24 cellular contexts compared by ENCODE assay signal in the genomic region with DNA sequence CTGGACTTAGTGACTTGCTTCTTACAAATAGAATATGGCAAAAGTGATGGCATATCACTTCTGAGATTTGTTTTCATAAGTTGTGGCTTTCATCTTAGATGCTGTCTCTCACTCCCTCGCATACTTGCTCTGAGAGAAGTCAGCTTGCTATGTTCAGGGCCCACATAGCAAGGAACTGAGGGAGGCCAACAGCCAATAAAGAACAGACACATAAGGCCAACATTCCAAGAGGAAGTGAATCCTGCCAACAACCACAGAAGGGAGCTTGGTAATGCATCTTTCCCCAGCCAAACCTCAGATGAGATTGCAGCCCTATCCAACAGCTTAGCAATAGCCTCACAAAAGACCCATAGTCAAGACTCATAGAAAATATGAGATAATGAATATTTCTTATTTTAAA.
"Had no signal": no experiment of that assay in that cellular context is flagged by ENCODE, and none has a peak within 500 bp of the region (broad histone marks: within the 10 kb centered on the region; RNA-seq: fewer than 3 reads in every experiment).

No MANE protein-coding gene starts in this region.

- H3K36me3 ChIP-seq: esophagus muscularis mucosa, gastroesophageal sphincter, right atrium auricular region, SJSA1, transverse colon had no signal

- H3K27ac ChIP-seq: body of pancreas, esophagus muscularis mucosa, gastroesophageal sphincter, right atrium auricular region, SJSA1, skin epidermis, transverse colon had no signal

- ATAC-seq: activated naive CD8-positive, alpha-beta T cell treated with anti-CD3 and anti-CD28 coated beads, Interleukin-2, amount 50 U/mL, for 24 hours; activated T-helper 17 cell treated with anti-CD3 and anti-CD28 coated beads, Interleukin-2, amount 50 U/mL, for 72 hours; body of pancreas; gastroesophageal sphincter; left lobe of liver; natural killer cell; stimulated activated naive B cell treated with anti-CD40 and anti-IgM and Interleukin-4, amounts not matched to agents 10 μg/mL and 1 μg/mL and 100 μg/mL, for 72 hours had no signal

- DNase-seq: activated CD4-positive, alpha-beta T cell treated with anti-CD3 and anti-CD28 coated beads, Interleukin-2, amount 50 U/mL, for 1 hour; activated naive CD4-positive, alpha-beta T cell treated with anti-CD3 and anti-CD28 coated beads for 36 hours; activated naive CD8-positive, alpha-beta T cell treated with anti-CD3 and anti-CD28 coated beads, Interleukin-2, amount 50 U/mL, for 24 hours; activated T-cell treated with anti-CD3 and anti-CD28 coated beads for 4 hours; cortex of kidney; effector CD4-positive, alpha-beta T cell; islet precursor cell; mesenchymal stem cell; natural killer cell; occipital lobe; stimulated activated CD4-positive, alpha-beta T cell treated with anti-CD3 and anti-CD28 coated beads, Interleukin-15, amount 100 ng/mL, for 24 hours; stimulated activated CD4-positive, alpha-beta T cell treated with anti-CD3 and anti-CD28 coated beads, Interleukin-4, amount 100 ng/mL, for 1 hour; stimulated activated naive B cell treated with anti-CD40 and anti-IgM and Interleukin-4, amounts not matched to agents 10 μg/mL and 1 μg/mL and 100 μg/mL, for 72 hours; substantia nigra; SW 1271; transverse colon had no signal

- H3K9me3 ChIP-seq: body of pancreas, esophagus muscularis mucosa, gastroesophageal sphincter, right atrium auricular region, SJSA1, transverse colon had no signal

- H3K4me1 ChIP-seq: body of pancreas, esophagus muscularis mucosa, gastroesophageal sphincter, right atrium auricular region, SJSA1, transverse colon had no signal

- H3K27me3 ChIP-seq: body of pancreas, esophagus muscularis mucosa, gastroesophageal sphincter, right atrium auricular region, SJSA1, transverse colon had no signal

- H3K4me3 ChIP-seq: body of pancreas, esophagus muscularis mucosa, gastroesophageal sphincter, right atrium auricular region, SJSA1, skin epidermis, transverse colon had no signal
